1 cellular context compared by ENCODE assay signal in genomic region chr2:8500124-8501054, GRCh38.
TF ChIP-seq lines count a peak whose summit lies in the region.

No MANE protein-coding gene starts in this region.

TF ChIP-seq in HepG2, 621 proteins besides CTCF, POLR2A, EP300 and RAD21 (continued from another document and continues in another):
- peak; percentile 68; the same call in 1 of the 2 replicates for TF ChIP-seq THRA (CRISPR knock-in tag; IDR thresholded peaks at IDR 0.05; ENCODE audit: borderline replicate concordance)
- TF ChIP-seq AKNA (CRISPR knock-in tag; IDR thresholded peaks at IDR 0.05; ENCODE audit: borderline replicate concordance): no peak
- TF ChIP-seq ZNF343 (CRISPR knock-in tag; IDR thresholded peaks at IDR 0.05): no peak
- TF ChIP-seq ZNF781 (CRISPR knock-in tag; IDR thresholded peaks at IDR 0.05; ENCODE audit: borderline replicate concordance, not compliant biosample characterization): no peak
- no peak for TF ChIP-seq NR2C2 (CRISPR knock-in tag; IDR thresholded peaks at IDR 0.05; ENCODE audit: borderline replicate concordance)
- TF ChIP-seq ZNF577 (CRISPR knock-in tag; IDR thresholded peaks at IDR 0.05; ENCODE audit: borderline replicate concordance, low read depth): no peak
- 0 out of 2 replicates have a peak, but pooled peaks have one; percentile 20 for TF ChIP-seq BRF2 (CRISPR knock-in tag; IDR thresholded peaks at IDR 0.05)
- TF ChIP-seq PRDM10 (CRISPR knock-in tag; IDR thresholded peaks at IDR 0.05; ENCODE audit: low read depth): no peak
- no peak for TF ChIP-seq ZNF432 (CRISPR knock-in tag; IDR thresholded peaks at IDR 0.05; ENCODE audit: borderline replicate concordance)
- no peak for TF ChIP-seq CHD4 (IDR thresholded peaks at IDR 0.05; ENCODE audit: borderline replicate concordance, low read length)
- TF ChIP-seq NR1H2 (CRISPR knock-in tag; IDR thresholded peaks at IDR 0.05; ENCODE audit: borderline replicate concordance, low read depth): no peak
- TF ChIP-seq DRAP1 (CRISPR knock-in tag; IDR thresholded peaks at IDR 0.05): no peak
- no peak for TF ChIP-seq PTBP1 (IDR thresholded peaks at IDR 0.05; ENCODE audit: low read depth, low read length, poor library complexity, severe bottlenecking)
- TF ChIP-seq ZNF547 (CRISPR knock-in tag; IDR thresholded peaks at IDR 0.05): no peak
- no peak for TF ChIP-seq SNRNP70 (IDR thresholded peaks at IDR 0.05; ENCODE audit: low read depth, low read length)
- TF ChIP-seq FOXJ3 (CRISPR knock-in tag; IDR thresholded peaks at IDR 0.05; ENCODE audit: borderline replicate concordance): peak; percentile 76; the same call in 1 of the 2 replicates
- TF ChIP-seq DMTF1 (CRISPR knock-in tag; IDR thresholded peaks at IDR 0.05): no peak
- 0 out of 2 replicates have a peak, but pooled peaks have one; percentile 46 for TF ChIP-seq ZNF383 (CRISPR knock-in tag; IDR thresholded peaks at IDR 0.05; ENCODE audit: borderline replicate concordance)
- TF ChIP-seq PREB (CRISPR knock-in tag; IDR thresholded peaks at IDR 0.05): no peak
- TF ChIP-seq DNMT3B (CRISPR knock-in tag; conservative IDR thresholded peaks at IDR 0.05): no peak
- peak; percentile 48; the same call in 1 of the 2 replicates for TF ChIP-seq ETV5 (CRISPR knock-in tag; IDR thresholded peaks at IDR 0.05; ENCODE audit: borderline replicate concordance)
- no peak for TF ChIP-seq ZNF605 (CRISPR knock-in tag; IDR thresholded peaks at IDR 0.05)
- TF ChIP-seq REL (CRISPR knock-in tag; conservative IDR thresholded peaks at IDR 0.05): no peak
- TF ChIP-seq MYC (CRISPR knock-in tag; IDR thresholded peaks at IDR 0.05; ENCODE audit: borderline replicate concordance): no peak
- no peak for TF ChIP-seq CREB3 (CRISPR knock-in tag; IDR thresholded peaks at IDR 0.05)
- TF ChIP-seq ZNF121 (CRISPR knock-in tag; IDR thresholded peaks at IDR 0.05): no peak
- TF ChIP-seq HMGA1 (CRISPR knock-in tag; conservative IDR thresholded peaks at IDR 0.05): no peak
- no peak for TF ChIP-seq POLR2AphosphoS5 (IDR thresholded peaks at IDR 0.05; ENCODE audit: low read depth, low read length)
- TF ChIP-seq CBX5 (CRISPR knock-in tag; IDR thresholded peaks at IDR 0.05; ENCODE audit: borderline replicate concordance): no peak
- TF ChIP-seq ZNF740 (CRISPR knock-in tag; IDR thresholded peaks at IDR 0.05): no peak
- no peak for TF ChIP-seq ZNF747 (CRISPR knock-in tag; IDR thresholded peaks at IDR 0.05; ENCODE audit: borderline replicate concordance)
- no peak for TF ChIP-seq ZKSCAN5 (CRISPR knock-in tag; IDR thresholded peaks at IDR 0.05)
- no peak for TF ChIP-seq ZNF441 (CRISPR knock-in tag; IDR thresholded peaks at IDR 0.05; ENCODE audit: borderline replicate concordance)
- peak; percentile 50; the same call in 1 of the 2 replicates for TF ChIP-seq SOX5 (CRISPR knock-in tag; IDR thresholded peaks at IDR 0.05; ENCODE audit: borderline replicate concordance)
- TF ChIP-seq PCBP1 (IDR thresholded peaks at IDR 0.05; ENCODE audit: borderline replicate concordance, low read depth, low read length): no peak
- no peak for TF ChIP-seq KLF6 (CRISPR knock-in tag; IDR thresholded peaks at IDR 0.05)
- no peak for TF ChIP-seq ZUFSP (CRISPR knock-in tag; IDR thresholded peaks at IDR 0.05; ENCODE audit: borderline replicate concordance)
- TF ChIP-seq NR2F6 (IDR thresholded peaks at IDR 0.05): peak; percentile 53; the same call in 1 of the 2 replicates
- 0 out of 2 replicates have a peak, but pooled peaks have one; percentile 57 for TF ChIP-seq NR2F6 (CRISPR knock-in tag; IDR thresholded peaks at IDR 0.05)
- no peak for TF ChIP-seq TIGD3 (CRISPR knock-in tag; IDR thresholded peaks at IDR 0.05; ENCODE audit: borderline replicate concordance)
